Comparison of ENCODE assay signal across 8 cellular contexts in genomic region chr3:129313983-129314756, GRCh38. TPM values are rescaled to one million over a fixed set of nuclear protein-coding genes. Genes with fewer than 3 reads are reported as not detected.
DNase-seq lines count a peak whose midpoint lies in the region; ATAC-seq, FAIRE-seq and TF ChIP-seq lines count a peak whose summit lies in the region.

No MANE protein-coding gene starts in this region.

- no peaks in the 10 kb centered on the region for H3K27me3 Mint-ChIP-seq in CD4-positive, alpha-beta memory T cell
- no peaks in the 10 kb centered on the region for H3K27me3 Mint-ChIP-seq in stimulated activated naive CD8-positive, alpha-beta T cell treated with anti-CD3 and anti-CD28 coated beads, Interleukin-15, amount 100 ng/mL, for 72 hours

- peak overlapping the region; percentile 79 to 97 (median 87) for H3K4me3 Mint-ChIP-seq in CD4-positive, alpha-beta memory T cell
- peak overlapping the region; percentile 85 to 90 for H3K4me3 Mint-ChIP-seq in stimulated activated naive CD8-positive, alpha-beta T cell treated with anti-CD3 and anti-CD28 coated beads, Interleukin-15, amount 100 ng/mL, for 72 hours

- intact Hi-C loops in CD4-positive, alpha-beta memory T cell (cut with micrococcal nuclease) = loop anchor here (2.0 kb wide), 1 partner anchor 65 kb away; the partner anchor contains the start of gene COPG1

- DNase-seq in CD4-positive, alpha-beta memory T cell = peak in 3 of 5 donors; percentile 7 to 11 (median 7)
- no peak for DNase-seq in astrocyte of the cerebellum (ENCODE audit: low read depth)
- no peak for DNase-seq in keratinocyte (ENCODE audit: low read depth, low spot score)
- DNase-seq in stimulated activated naive CD8-positive, alpha-beta T cell treated with anti-CD3 and anti-CD28 coated beads, Interleukin-15, amount 100 ng/mL, for 72 hours = peak; percentile 62 to 63
- no peak for DNase-seq in effector CD8-positive, alpha-beta T cell (lab: John Stamatoyannopoulos, UW)
- no peak for DNase-seq in activated CD4-positive, CD25-positive, alpha-beta regulatory T cell (lab: John Stamatoyannopoulos, UW)

- H3K9me1 ChIP-seq in keratinocyte (ENCODE audit: control insufficient read depth, extremely low read depth, insufficient read depth, low read length) = no peaks in the 10 kb centered on the region

- H3K27ac Mint-ChIP-seq in CD4-positive, alpha-beta memory T cell = peak overlapping the region; percentile 57 to 93 (median 78)
- peak overlapping the region; percentile 88 to 97 for H3K27ac Mint-ChIP-seq in stimulated activated naive CD8-positive, alpha-beta T cell treated with anti-CD3 and anti-CD28 coated beads, Interleukin-15, amount 100 ng/mL, for 72 hours

- H3K79me2 ChIP-seq in keratinocyte (ENCODE audit: control insufficient read depth, insufficient read depth, low read length) = no peaks in the 10 kb centered on the region

- H3K9me3 ChIP-seq in CD4-positive, alpha-beta memory T cell (ENCODE audit: control insufficient read depth in 1 of 2, low read length in 2 of 2) = no peaks in the 10 kb centered on the region
- H3K9me3 ChIP-seq in HUES64 (ENCODE audit: insufficient read depth, low read depth, low read length) = no peaks in the 10 kb centered on the region
- no peaks in the 10 kb centered on the region for H3K9me3 ChIP-seq in keratinocyte (ENCODE audit: control insufficient read depth, low read depth, low read length)

- H2AFZ ChIP-seq in keratinocyte (ENCODE audit: control insufficient read depth, low read length) = no peak overlapping the region

- H3K4me3 ChIP-seq in CD4-positive, alpha-beta memory T cell (ENCODE audit: low read length in 2 of 2) = peak overlapping the region; percentile 69 to 83
- H3K4me3 ChIP-seq in HUES64 (ENCODE audit: low read length) (peak overlapping the region; percentile 95), astrocyte of the cerebellum (ENCODE audit: low read depth, low read length) (peak overlapping the region; percentile 88), keratinocyte (ENCODE audit: control insufficient read depth in 2 of 3, extremely low read depth in 1 of 3, insufficient read depth in 2 of 3, low read depth in 1 of 3, low read length in 3 of 3) (peak overlapping the region; percentile 45 to 90 (median 80))

- CTCF ChIA-PET in CD4-positive, alpha-beta memory T cell (lab: Charles Lee; ENCODE audit: partially characterized antibody) = interaction anchor here (1.5 to 2.0 kb wide), 2 partner anchors 35 to 344 kb away, joined by 4 to 5 read pairs; partner anchors contain the start of gene HMCES

- H3K9ac ChIP-seq in HUES64 (ENCODE audit: low read depth, low read length) (peak overlapping the region; percentile 85), keratinocyte (ENCODE audit: control insufficient read depth, extremely low read depth, insufficient read depth, low read length) (peak overlapping the region; percentile 93)

- peaks cover 0 to 2% (median 0%) of the 10 kb centered on the region in 8 donors for H3K9me3 Mint-ChIP-seq in CD4-positive, alpha-beta memory T cell
- no peaks in the 10 kb centered on the region for H3K9me3 Mint-ChIP-seq in stimulated activated naive CD8-positive, alpha-beta T cell treated with anti-CD3 and anti-CD28 coated beads, Interleukin-15, amount 100 ng/mL, for 72 hours

- POLR2A ChIA-PET in CD4-positive, alpha-beta memory T cell (lab: Charles Lee; ENCODE audit: partially characterized antibody) = interaction anchor here (0.6 to 9.8 kb wide), 23 partner anchors 9 to 697 kb away, joined by 3 to 315 read pairs (median 5); partner anchors contain the start of genes COPG1, HMCES, IFT122 and ISY1

- TF ChIP-seq CTCF in astrocyte of the cerebellum (IDR thresholded peaks at IDR 0.05; ENCODE audit: low read depth, low read length, missing control alignments) (no peak), keratinocyte (optimal IDR thresholded peaks at IDR 0.05 in 1 of 3, IDR thresholded peaks at IDR 0.05 in 1 of 3, conservative IDR thresholded peaks at IDR 0.05 in 1 of 3; ENCODE audit: extremely low read depth in 1 of 3, insufficient read depth in 2 of 3, low read length in 3 of 3) (no peak)

- dilution Hi-C loops in keratinocyte (cut with MboI; ENCODE audit: extremely low pct_ligation_motif_present, low sequenced_read_pairs) = no loop called here

- H3K27me3 ChIP-seq in CD4-positive, alpha-beta memory T cell (ENCODE audit: insufficient read depth, low read length) = no peaks in the 10 kb centered on the region
- H3K27me3 ChIP-seq in HUES64 (ENCODE audit: insufficient read depth, low read length) (no peaks in the 10 kb centered on the region), keratinocyte (ENCODE audit: control insufficient read depth, extremely low read depth, insufficient read depth, low read length) (no peaks in the 10 kb centered on the region)

- in situ Hi-C loops in astrocyte of the cerebellum (cut with HindIII; ENCODE audit: low sequenced_read_pairs) = no loop called here

- peak overlapping the region; percentile 91 for H3K4me2 ChIP-seq in keratinocyte (ENCODE audit: control insufficient read depth, extremely low read depth, insufficient read depth, low read depth, low read length)

- no peaks in the 10 kb centered on the region for H4K20me1 ChIP-seq in keratinocyte (ENCODE audit: control insufficient read depth, extremely low read depth, insufficient read depth, low read length)

- peaks cover 13 to 36% (median 19%) of the 10 kb centered on the region in 4 donors for H3K4me1 Mint-ChIP-seq in CD4-positive, alpha-beta memory T cell
- H3K4me1 Mint-ChIP-seq in stimulated activated naive CD8-positive, alpha-beta T cell treated with anti-CD3 and anti-CD28 coated beads, Interleukin-15, amount 100 ng/mL, for 72 hours = peaks cover 53% of the 10 kb centered on the region

- no peaks in the 10 kb centered on the region for H3K36me3 ChIP-seq in CD4-positive, alpha-beta memory T cell (ENCODE audit: insufficient read depth, low read length)
- H3K36me3 ChIP-seq in HUES64 (ENCODE audit: insufficient read depth, low read length) (no peaks in the 10 kb centered on the region), keratinocyte (ENCODE audit: control insufficient read depth in 2 of 2, extremely low read depth in 1 of 2, insufficient read depth in 2 of 2, low read length in 2 of 2) (no peaks in the 10 kb centered on the region)

- 29% methylated on average over 17 of the region's 17 CpGs for WGBS in HUES64

- H3K27ac ChIP-seq in CD4-positive, alpha-beta memory T cell (ENCODE audit: low read depth, low read length) = peak overlapping the region; percentile 57
- H3K27ac ChIP-seq in HUES64 (ENCODE audit: low read depth, low read length) (peak overlapping the region; percentile 64; the same call in 1 of the 2 replicates), keratinocyte (ENCODE audit: control insufficient read depth, insufficient read depth, low read length) (peak overlapping the region; percentile 52)

- peaks cover 37% of the 10 kb centered on the region for H3K4me1 ChIP-seq in CD4-positive, alpha-beta memory T cell (ENCODE audit: insufficient read depth, low read length)
- H3K4me1 ChIP-seq in HUES64 (ENCODE audit: insufficient read depth, low read length) (peaks cover 9% of the 10 kb centered on the region), keratinocyte (ENCODE audit: control insufficient read depth, extremely low read depth, insufficient read depth, low read length) (peaks cover 40% of the 10 kb centered on the region)

- FAIRE-seq in keratinocyte (lab: Jason Lieb, UNC) = no peak

- peaks cover 0 to 4% of the 10 kb centered on the region in 2 donors for H3K36me3 Mint-ChIP-seq in CD4-positive, alpha-beta memory T cell

- ATAC-seq in stimulated activated naive CD8-positive, alpha-beta T cell treated with anti-CD3 and anti-CD28 coated beads, Interleukin-15, amount 100 ng/mL, for 72 hours = peak; percentile 15
- no peak for ATAC-seq in GM19397 (IDR thresholded peaks at IDR 0.05; ENCODE audit: unreplicated experiment)

RNA-seq across cellular contexts. Expression of gene HMCES, which starts 35.5 kb away (rescaled TPM):
- total RNA-seq in CD4-positive, alpha-beta memory T cell = 10 to 100 TPM; 50.1 to 52.5 TPM
- polyA plus RNA-seq in CD4-positive, alpha-beta memory T cell = 100 to 1,000 TPM in 1 of 2 donors, 10 to 100 TPM in 1; 100.0 to 100 TPM
- polyA plus RNA-seq in HUES64 (2013, experiment 1 of 2) = 31.7 TPM
- 31.0 TPM for polyA plus RNA-seq in HUES64 (2013, experiment 2 of 2)
- polyA plus RNA-seq in keratinocyte = 36.4 to 66.4 TPM (median 54.6 TPM) in 3 replicates
- 11.3 TPM for polyA plus RNA-seq in keratinocyte (2011; ENCODE audit: low read depth)
- 39.0 and 41.1 TPM in 2 replicates for polyA plus RNA-seq in keratinocyte (2011; cell fraction: cytosol; rRNA removed)
- 43.9 and 45.5 TPM in 2 replicates for polyA plus RNA-seq in keratinocyte (2011; cell fraction: nucleus; rRNA removed)
- 39.9 and 63.3 TPM in 2 replicates for polyA plus RNA-seq in keratinocyte (2012; ENCODE audit: low replicate concordance)
- 16.7 to 31.2 TPM (median 27.3 TPM) in 3 replicates for polyA minus RNA-seq in keratinocyte
- 22.1 TPM for polyA minus RNA-seq in keratinocyte (2011; cell fraction: cytosol; rRNA and poly(A)+ RNA removed)
- polyA minus RNA-seq in keratinocyte (2011; cell fraction: nucleus; rRNA and poly(A)+ RNA removed) = 8.9 and 21.1 TPM in 2 replicates

Comparison
In these comparisons a context has a peak if more than half of its experiments do, and no peak if none do; other contexts are left out.
1. DNase-seq: peak in CD4-positive, alpha-beta memory T cell (3 of 5) and stimulated activated naive CD8-positive, alpha-beta T cell treated with anti-CD3 and anti-CD28 coated beads, Interleukin-15, amount 100 ng/mL, for 72 hours (2 of 2); none in astrocyte of the cerebellum (single experiment), keratinocyte (single experiment), effector CD8-positive, alpha-beta T cell (single experiment) and activated CD4-positive, CD25-positive, alpha-beta regulatory T cell (0 of 4).
2. Peak in every context shown above with its lines, with median percentiles within 50 percentile points of each other: H3K27ac ChIP-seq and H3K4me3 ChIP-seq.